ENCODE assay signal across 19 cellular contexts in the genomic region with DNA sequence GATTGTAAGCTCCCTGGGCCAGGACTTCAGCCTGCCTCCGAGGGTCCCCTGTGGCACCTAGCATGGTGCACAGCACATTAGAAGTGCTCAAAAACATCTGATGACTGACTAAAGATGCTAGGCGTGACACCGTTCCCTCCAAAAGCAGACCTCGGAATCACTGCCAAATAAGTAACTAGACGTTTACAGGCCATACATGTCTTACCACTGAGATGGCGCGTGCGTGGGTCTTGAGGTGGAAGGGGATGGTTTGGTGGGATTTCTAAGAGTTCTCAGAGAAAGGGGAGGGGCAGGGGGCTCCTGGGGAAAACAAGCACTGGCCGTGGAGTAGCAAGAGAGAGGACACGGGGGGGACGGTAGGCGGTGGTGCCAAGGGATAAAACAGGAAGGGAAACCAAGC. TPM values are rescaled to one million over a fixed set of nuclear protein-coding genes. Genes with fewer than 3 reads are reported as not detected.
"Had no signal": no experiment of that assay in that cellular context is flagged by ENCODE, and none has a peak within 500 bp of the region (broad histone marks: within the 10 kb centered on the region; RNA-seq: fewer than 3 reads in every experiment).

No MANE protein-coding gene starts in this region.

- H3K27ac ChIP-seq: cardiac muscle cell, left ventricle myocardium inferior, parathyroid adenoma, thyroid gland, WERI-Rb-1 had no signal

- DNase-seq: activated CD4-positive, alpha-beta T cell treated with anti-CD3 and anti-CD28 coated beads for 1 hour; foreskin melanocyte; glutamatergic neuron; left ventricle myocardium inferior; mammary epithelial cell; stimulated activated CD8-positive, alpha-beta memory T cell treated with anti-CD3 and anti-CD28 coated beads, Interleukin-4, amount 100 ng/mL, for 48 hours; stimulated activated naive CD4-positive, alpha-beta T cell; SW 1271; thyroid gland; WERI-Rb-1 had no signal

- H3K36me3 Mint-ChIP-seq: activated naive CD8-positive, alpha-beta T cell; naive thymus-derived CD4-positive, alpha-beta T cell had no signal

- H3K27ac Mint-ChIP-seq: activated naive CD8-positive, alpha-beta T cell; naive thymus-derived CD4-positive, alpha-beta T cell had no signal

- H3K79me2 ChIP-seq: parathyroid adenoma had no signal

- H3K9ac ChIP-seq: parathyroid adenoma had no signal

- H3K4me1 ChIP-seq: left ventricle myocardium inferior, parathyroid adenoma, thyroid gland had no signal

- ATAC-seq: naive thymus-derived CD4-positive, alpha-beta T cell had no signal

- H3K36me3 ChIP-seq: cardiac muscle cell, left ventricle myocardium inferior, thyroid gland, WERI-Rb-1 had no signal

- H2AFZ ChIP-seq: parathyroid adenoma had no signal

- H3K4me1 Mint-ChIP-seq: naive thymus-derived CD4-positive, alpha-beta T cell had no signal

- H3K9me3 ChIP-seq: left ventricle myocardium inferior, thyroid gland had no signal

- H3K4me3 Mint-ChIP-seq: activated naive CD8-positive, alpha-beta T cell; naive thymus-derived CD4-positive, alpha-beta T cell had no signal

- H3K4me3 ChIP-seq: cardiac muscle cell, left ventricle myocardium inferior, thyroid gland had no signal

- H3K27me3 ChIP-seq: thyroid gland had no signal

RNA-seq across cellular contexts. Expression of gene MPO, which starts 12.4 kb away (rescaled TPM):
- total RNA-seq: activated CD8-positive, alpha-beta memory T cell treated with anti-CD3 and anti-CD28 coated beads for 36 hours; cardiac muscle cell; dermis microvascular lymphatic vessel endothelial cell; epithelial cell of proximal tubule; mammary epithelial cell; T-helper 2 cell treated with Interferon-gamma antibody and Interleukin-4, amounts not matched to agents 100 ng/mL and 5 ng/mL, for 36 hours had no signal

RNA-seq across cellular contexts. Expression of gene LPO, which starts 29.9 kb away (rescaled TPM):
- total RNA-seq: activated CD8-positive, alpha-beta memory T cell treated with anti-CD3 and anti-CD28 coated beads for 36 hours; cardiac muscle cell; dermis microvascular lymphatic vessel endothelial cell; epithelial cell of proximal tubule; left ventricle myocardium inferior; mammary epithelial cell; mononuclear cell; T-helper 2 cell treated with Interferon-gamma antibody and Interleukin-4, amounts not matched to agents 100 ng/mL and 5 ng/mL, for 36 hours had no signal
